8 cellular contexts compared by ENCODE assay signal in genomic region chr1:115838426-115838804, GRCh38.
DNase-seq lines count a peak whose midpoint lies in the region; ATAC-seq and TF ChIP-seq lines count a peak whose summit lies in the region.
"Had no signal": no experiment of that assay in that cellular context is flagged by ENCODE, and none has a peak within 500 bp of the region (broad histone marks: within the 10 kb centered on the region; RNA-seq: fewer than 3 reads in every experiment).

No MANE protein-coding gene starts in this region.

- H3K27me3 ChIP-seq in iPS-20b (ENCODE audit: insufficient read depth, low read length): peaks cover 54% of the 10 kb centered on the region

- CTCF ChIA-PET in HEK293T (lab: Yijun Ruan, JAX): no interaction called here

- peak overlapping the region; percentile 73; the same call in 1 of the 2 replicates for H3K9ac ChIP-seq in iPS-20b (ENCODE audit: low read depth, low read length)

- no peak for ATAC-seq in GM18909 (IDR thresholded peaks at IDR 0.05; ENCODE audit: poor library complexity, unreplicated experiment)

- H3K4me1 ChIP-seq in iPS-20b (ENCODE audit: insufficient read depth, low read length): peaks cover 2% of the 10 kb centered on the region; the same call in 1 of the 2 replicates

- H3K4me3 ChIP-seq in iPS-20b (ENCODE audit: low read length): peak overlapping the region; percentile 70; the same call in 1 of the 2 replicates
- peak overlapping the region; percentile 13 to 47 (median 29) for H3K4me3 ChIP-seq in skin epidermis

- H3K36me3 ChIP-seq in iPS-20b (ENCODE audit: insufficient read depth, low read depth, low read length): no peaks in the 10 kb centered on the region

- POLR2A ChIA-PET in HEK293T (lab: Yijun Ruan, JAX): no interaction called here

- DNase-seq in HEK293T (ENCODE audit: extremely low spot score) (peak; percentile 35), NCI-H2107 treated with DMSO at 0.1 percent for 48 hours (lab: John Stamatoyannopoulos, UW; ENCODE audit: unreplicated experiment) (no peak), ACHN (no peak)
- DNase-seq: MM.1S had no signal

- no peaks in the 10 kb centered on the region for H3K9me3 ChIP-seq in iPS-20b (ENCODE audit: insufficient read depth, low read depth, low read length)

- H3K27ac ChIP-seq in angular gyrus (ENCODE audit: low read depth, low read length) (peak overlapping the region; percentile 86), iPS-20b (ENCODE audit: low read length) (no peak overlapping the region), skin epidermis (peak overlapping the region in 13 of 21 experiments; percentile 8 to 75 (median 61))

- in situ Hi-C loops in ACHN (cut with HindIII; ENCODE audit: low pct_ligation_motif_present, low pct_unique_long_range_greater_than_20kb, low sequenced_read_pairs): no loop called here

TF ChIP-seq in HEK293T, 16 proteins besides CTCF, POLR2A, EP300 and RAD21:
- TF ChIP-seq LEF1 (IDR thresholded peaks at IDR 0.05; ENCODE audit: borderline replicate concordance) (no peak), HDGF (IDR thresholded peaks at IDR 0.05; ENCODE audit: borderline replicate concordance) (no peak), SUZ12 (IDR thresholded peaks at IDR 0.05) (no peak), FOXK2 (IDR thresholded peaks at IDR 0.05) (no peak), TARDBP (IDR thresholded peaks at IDR 0.05) (no peak), SP1 (IDR thresholded peaks at IDR 0.05) (no peak), NFRKB (IDR thresholded peaks at IDR 0.05) (no peak), ARNT (IDR thresholded peaks at IDR 0.05) (no peak), CTBP1 (IDR thresholded peaks at IDR 0.05; ENCODE audit: borderline replicate concordance) (no peak), FOXA1 (IDR thresholded peaks at IDR 0.05) (no peak), ELF4 (IDR thresholded peaks at IDR 0.05) (no peak), L3MBTL2 (conservative IDR thresholded peaks at IDR 0.05) (no peak), ZNF384 (IDR thresholded peaks at IDR 0.05) (no peak), BHLHE40 (IDR thresholded peaks at IDR 0.05; ENCODE audit: borderline replicate concordance) (no peak), FOXM1 (IDR thresholded peaks at IDR 0.05; ENCODE audit: borderline replicate concordance) (no peak)
- TF ChIP-seq, protein P1, sequence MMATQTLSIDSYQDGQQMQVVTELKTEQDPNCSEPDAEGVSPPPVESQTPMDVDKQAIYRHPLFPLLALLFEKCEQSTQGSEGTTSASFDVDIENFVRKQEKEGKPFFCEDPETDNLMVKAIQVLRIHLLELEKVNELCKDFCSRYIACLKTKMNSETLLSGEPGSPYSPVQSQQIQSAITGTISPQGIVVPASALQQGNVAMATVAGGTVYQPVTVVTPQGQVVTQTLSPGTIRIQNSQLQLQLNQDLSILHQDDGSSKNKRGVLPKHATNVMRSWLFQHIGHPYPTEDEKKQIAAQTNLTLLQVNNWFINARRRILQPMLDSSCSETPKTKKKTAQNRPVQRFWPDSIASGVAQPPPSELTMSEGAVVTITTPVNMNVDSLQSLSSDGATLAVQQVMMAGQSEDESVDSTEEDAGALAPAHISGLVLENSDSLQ (IDR thresholded peaks at IDR 0.05): no peak
TF ChIP-seq in HEK293T: peak in this region for 0.
